In genomic region chr9:4066120-4066519, GRCh38 we compare ENCODE assay signal across 1 cellular context.
TF ChIP-seq lines count a peak whose summit lies in the region.

No MANE protein-coding gene starts in this region.

TF ChIP-seq in SK-N-SH treated with all-trans-retinoic acid at 6 μM for 48 hours, 23 proteins besides CTCF, POLR2A, EP300 and RAD21 (continued from another document):
- TF ChIP-seq TSHZ2 (CRISPR knock-in tag; IDR thresholded peaks at IDR 0.05) (no peak), TOX (CRISPR knock-in tag; IDR thresholded peaks at IDR 0.05; ENCODE audit: borderline replicate concordance) (no peak), CSRNP3 (CRISPR knock-in tag; IDR thresholded peaks at IDR 0.05) (no peak), GLIS3 (CRISPR knock-in tag; IDR thresholded peaks at IDR 0.05) (no peak), ZNF8 (CRISPR knock-in tag; IDR thresholded peaks at IDR 0.05) (no peak), ZFP3 (CRISPR knock-in tag; IDR thresholded peaks at IDR 0.05) (no peak), ZC3H10 (CRISPR knock-in tag; IDR thresholded peaks at IDR 0.05) (no peak), PATZ1 (CRISPR knock-in tag; IDR thresholded peaks at IDR 0.05; ENCODE audit: borderline replicate concordance) (no peak), POU6F1 (CRISPR knock-in tag; IDR thresholded peaks at IDR 0.05; ENCODE audit: borderline replicate concordance, low read depth) (no peak), TCF4 (CRISPR knock-in tag; IDR thresholded peaks at IDR 0.05; ENCODE audit: borderline replicate concordance) (no peak), ISL1 (CRISPR knock-in tag; IDR thresholded peaks at IDR 0.05) (no peak), CREB5 (CRISPR knock-in tag; IDR thresholded peaks at IDR 0.05; ENCODE audit: low read depth) (no peak), ZNF565 (CRISPR knock-in tag; conservative IDR thresholded peaks at IDR 0.05; ENCODE audit: low read depth) (no peak)
